ENCODE assay signal across 12 cellular contexts in the genomic region with DNA sequence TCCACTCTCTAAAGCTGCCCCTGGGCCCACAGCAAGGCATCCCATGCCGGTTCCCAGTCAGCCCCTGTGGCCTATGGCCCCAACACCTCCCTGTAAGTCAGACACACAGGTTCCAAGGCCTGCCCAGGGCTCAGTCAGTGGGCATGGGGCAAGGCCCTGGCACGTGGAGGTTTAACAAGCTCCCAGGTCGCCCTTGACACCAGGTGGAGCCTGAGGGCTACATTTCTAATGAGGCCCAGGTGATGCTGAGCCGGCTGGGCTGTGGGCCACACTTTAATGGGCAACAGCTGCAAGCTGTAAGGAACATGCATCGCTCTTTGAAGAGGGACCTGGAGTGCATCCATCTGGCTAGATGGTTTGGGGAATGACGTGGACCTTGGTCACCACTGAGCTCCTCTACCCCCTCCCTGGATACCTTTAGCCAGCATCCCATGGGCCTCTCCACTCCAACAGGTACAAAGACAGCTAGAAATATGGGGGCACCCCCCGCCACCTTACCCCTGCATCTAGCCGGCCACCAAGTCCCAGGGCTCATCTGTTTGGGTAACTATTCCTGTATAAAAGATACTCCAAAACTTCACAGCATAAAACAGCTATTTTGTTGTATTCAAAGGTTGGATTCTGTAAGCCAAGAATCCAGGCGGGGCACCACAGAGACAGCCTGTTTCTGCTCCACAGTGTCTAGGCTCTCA.
DNase-seq lines count a peak whose midpoint lies in the region; ATAC-seq lines count a peak whose summit lies in the region.
"Had no signal": no experiment of that assay in that cellular context is flagged by ENCODE, and none has a peak within 500 bp of the region (broad histone marks: within the 10 kb centered on the region; RNA-seq: fewer than 3 reads in every experiment).

No MANE protein-coding gene starts in this region.

- no peak overlapping the region for H3K4me3 ChIP-seq in GM23248
- H3K4me3 ChIP-seq: right atrium auricular region had no signal

- no peak overlapping the region for H3K4me2 ChIP-seq in GM23248 (ENCODE audit: unreplicated experiment)

- in situ Hi-C loops in GM23248 (cut with MboI), result no loop called here

- ATAC-seq in GM19452 (IDR thresholded peaks at IDR 0.05; ENCODE audit: unreplicated experiment), result no peak
- ATAC-seq: Right ventricle myocardium inferior had no signal

- no peaks in the 10 kb centered on the region for H3K4me1 ChIP-seq in GM23248 (ENCODE audit: insufficient read depth)
- H3K4me1 ChIP-seq: right atrium auricular region had no signal

- H3F3A ChIP-seq in GM23248 (ENCODE audit: insufficient read depth), result no peaks in the 10 kb centered on the region

- no peaks in the 10 kb centered on the region for H3K9me2 ChIP-seq in GM23248 (ENCODE audit: insufficient read depth)

- 10 to 11% methylated on average over 9 of the region's 9 CpGs for WGBS in GM23248 (ENCODE audit: low coverage in 1 of 2, low lambda C conversion rate in 2 of 2, missing lambda C conversion rate in 2 of 2), 2 experiments

- no peaks in the 10 kb centered on the region for H3K36me3 ChIP-seq in GM23248 (ENCODE audit: low read depth)
- H3K36me3 ChIP-seq: right atrium auricular region had no signal

- H3K27ac ChIP-seq in GM23248, result no peak overlapping the region
- H3K27ac ChIP-seq: right atrium auricular region had no signal

- H3K9me3 ChIP-seq in GM23248 (ENCODE audit: low read depth), result no peaks in the 10 kb centered on the region
- H3K9me3 ChIP-seq: right atrium auricular region had no signal

- H4K20me1 ChIP-seq in GM23248 (ENCODE audit: insufficient read depth), result no peaks in the 10 kb centered on the region

- no peak overlapping the region for H3K9ac ChIP-seq in GM23248

- H3K79me2 ChIP-seq in GM23248 (ENCODE audit: insufficient read depth), result no peaks in the 10 kb centered on the region

- DNase-seq in AG20443 (ENCODE audit: low spot score), result peak; percentile 62
- DNase-seq in GM23248, result peak; percentile 22
- peak; percentile 66 for DNase-seq in NCI-H69 (lab: John Stamatoyannopoulos, UW)
- peak; percentile 21 for DNase-seq in fibroblast of peridontal ligament (ENCODE audit: extremely low read depth)
- no peak for DNase-seq in anterior cingulate cortex (lab: John Stamatoyannopoulos, UW)
- no peak for DNase-seq in NCI-H187 treated with DMSO at 0.1 percent for 48 hours (lab: John Stamatoyannopoulos, UW)
- DNase-seq in SKM-1 (lab: John Stamatoyannopoulos, UW; ENCODE audit: unreplicated experiment), result no peak
- DNase-seq: activated CD4-positive, alpha-beta T cell treated with anti-CD3 and anti-CD28 coated beads, Interleukin-2, amount 50 U/mL, for 1 hour; amygdala had no signal

- H2AFZ ChIP-seq in GM23248, result no peak overlapping the region

- no peaks in the 10 kb centered on the region for H3K27me3 ChIP-seq in GM23248 (replicated peaks; ENCODE audit: insufficient read depth)
- H3K27me3 ChIP-seq: right atrium auricular region had no signal

Comparison
In these comparisons a context has a peak if more than half of its experiments do, and no peak if none do; other contexts are left out.
1. DNase-seq: peak in AG20443 (single experiment), GM23248 (single experiment), NCI-H69 (single experiment) and fibroblast of peridontal ligament (single experiment); none in anterior cingulate cortex (0 of 58), NCI-H187 treated with DMSO at 0.1 percent for 48 hours (single experiment) and SKM-1 (single experiment).